In genomic region chr10:113854019-113854756, GRCh38 we compare ENCODE assay signal across 1 cellular context.
A peak's percentile ranks its signal among the peaks of the same experiment; 100 is the strongest.
TF ChIP-seq lines count a peak whose summit lies in the region.

DCLRE1A (minus strand) TSS chr10:113854082; CDS start chr10:113853182, 900 bp downstream.
NHLRC2 (plus strand) TSS chr10:113854661; CDS start chr10:113854873, 212 bp downstream.

TF ChIP-seq in GM12878, 131 proteins besides CTCF, POLR2A, EP300 and RAD21 (continued from another document):
- TF ChIP-seq BCL3 (IDR thresholded peaks at IDR 0.05; ENCODE audit: borderline replicate concordance, insufficient read depth, low read depth, low read length, poor library complexity, severe bottlenecking) (no peak), WRNIP1 (IDR thresholded peaks at IDR 0.05; ENCODE audit: borderline replicate concordance, low read depth, low read length) (no peak), SMAD5 (IDR thresholded peaks at IDR 0.05; ENCODE audit: low read depth) (no peak; the same call in 1 of the 2 replicates), NKRF (conservative IDR thresholded peaks at IDR 0.05) (peak; percentile 63; the same call in 1 of the 2 replicates)
TF ChIP-seq in GM12878: peak in this region for 53.
